11 cellular contexts compared by ENCODE assay signal in the genomic region with DNA sequence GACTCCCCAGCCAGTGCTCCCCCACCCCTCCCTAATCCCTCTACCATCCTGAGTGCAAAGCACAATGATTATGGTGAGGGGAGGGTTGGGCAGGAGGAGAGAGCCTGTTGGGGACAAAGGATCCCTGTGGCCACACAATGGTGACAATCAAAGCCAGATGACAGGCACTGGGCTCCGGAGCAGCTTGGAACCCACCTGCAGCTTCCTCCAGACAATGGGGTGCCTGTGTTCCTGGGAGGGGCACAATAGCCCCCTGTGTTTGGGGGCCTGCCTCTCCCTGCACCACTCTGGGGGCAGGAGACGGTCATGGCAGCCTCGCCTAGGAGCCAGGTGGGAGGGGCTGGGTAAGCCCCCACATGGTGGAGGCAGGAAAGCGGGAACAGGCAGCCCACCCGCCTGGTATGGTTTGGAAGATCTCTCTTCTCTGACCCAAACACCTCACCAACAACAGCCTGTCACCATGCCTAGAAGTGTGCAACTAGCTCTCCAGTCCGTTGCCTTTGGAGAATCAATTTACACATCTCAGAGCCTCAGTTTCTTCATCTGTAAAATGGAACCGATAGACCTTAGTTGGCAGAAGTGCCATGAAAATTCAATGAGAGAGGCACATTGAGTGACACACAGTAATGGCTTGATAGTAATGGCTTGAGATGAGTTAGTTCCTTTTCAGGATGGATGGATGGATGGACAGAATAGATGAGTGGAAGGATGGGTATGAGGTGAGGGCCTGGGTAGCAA.
"Had no signal": no experiment of that assay in that cellular context is flagged by ENCODE, and none has a peak within 500 bp of the region (broad histone marks: within the 10 kb centered on the region; RNA-seq: fewer than 3 reads in every experiment).

No MANE protein-coding gene starts in this region.

- DNase-seq: activated CD4-positive, alpha-beta T cell treated with anti-CD3 and anti-CD28 coated beads, Interleukin-2, amount 50 U/mL, for 48 hours; activated CD8-positive, alpha-beta memory T cell treated with anti-CD3 and anti-CD28 coated beads, Interleukin-2, amount 10 ng/mL, durations not matched to agents 7 days and 5 days; activated gamma-delta T cell; activated T-cell treated with anti-CD3 and anti-CD28 coated beads, Interleukin-2, amount 50 U/mL, for 4 hours; esophagus squamous epithelium; foreskin fibroblast; islet precursor cell; stimulated activated naive CD4-positive, alpha-beta T cell; upper lobe of left lung had no signal

- ATAC-seq: activated CD4-positive, CD25-positive, alpha-beta regulatory T cell treated with anti-CD3 and anti-CD28 coated beads, Interleukin-2, amount 50 U/mL, for 24 hours; activated CD8-positive, alpha-beta memory T cell treated with anti-CD3 and anti-CD28 coated beads, Interleukin-2, amount 10 ng/mL, durations not matched to agents 7 days and 5 days; activated T-cell treated with anti-CD3 and anti-CD28 coated beads, Interleukin-2, amount 50 U/mL, for 4 hours; sciatic nerve had no signal
